27 cellular contexts compared by ENCODE assay signal in genomic region chr7:117717341-117717740, GRCh38.
"Had no signal": no experiment of that assay in that cellular context is flagged by ENCODE, and none has a peak within 500 bp of the region (broad histone marks: within the 10 kb centered on the region; RNA-seq: fewer than 3 reads in every experiment).

No MANE protein-coding gene starts in this region.

- H3K4me1 Mint-ChIP-seq: activated CD8-positive, alpha-beta memory T cell treated with anti-CD3 and anti-CD28 coated beads, Interleukin-2, amount 10 ng/mL, durations not matched to agents 7 days and 5 days; activated naive CD8-positive, alpha-beta T cell treated with anti-CD3 and anti-CD28 coated beads, Interleukin-2, amount 50 U/mL, for 24 hours; WTC11 had no signal

- H3K9me3 Mint-ChIP-seq: activated naive CD4-positive, alpha-beta T cell treated with anti-CD3 and anti-CD28 coated beads, Interleukin-2, amount 50 U/mL, for 72 hours; activated naive CD8-positive, alpha-beta T cell treated with anti-CD3 and anti-CD28 coated beads, Interleukin-2, amount 50 U/mL, for 24 hours; activated T-cell treated with anti-CD3 and anti-CD28 coated beads, Interleukin-2, amount 50 U/mL, for 24 hours; activated T-helper 1 cell treated with anti-CD3 and anti-CD28 coated beads, Interleukin-12 subunit alpha, Interleukin-12 subunit beta, Interleukin-2, Interleukin-4 antibody, amounts not matched to agents 30 ng/mL and 10 ng/mL and 1 ng/mL, durations not matched to agents 14 hours and 24 hours and 36 hours; T-helper 1 cell treated with Interleukin-12 subunit alpha and Interleukin-12 subunit beta and Interleukin-4 antibody, amounts not matched to agents 30 μg/mL and 1 μg/mL, for 36 hours; WTC11 had no signal

- ATAC-seq: activated CD8-positive, alpha-beta memory T cell treated with anti-CD3 and anti-CD28 coated beads, Interleukin-2, amount 10 ng/mL, durations not matched to agents 7 days and 5 days; activated naive CD4-positive, alpha-beta T cell treated with anti-CD3 and anti-CD28 coated beads, Interleukin-2, amount 50 U/mL, for 72 hours; activated naive CD8-positive, alpha-beta T cell treated with anti-CD3 and anti-CD28 coated beads, Interleukin-2, amount 50 U/mL, for 24 hours; SK-N-SH treated with all-trans-retinoic acid at 6 μM for 48 hours; WTC11 had no signal

- H3K9me3 ChIP-seq: Peyer's patch, SJCRH30 had no signal

- H3K27ac ChIP-seq: brain microvascular endothelial cell, Peyer's patch, RWPE1, SJCRH30 had no signal

- DNase-seq: activated CD4-positive, alpha-beta T cell treated with anti-CD3 and anti-CD28 coated beads for 48 hours; activated CD4-positive, alpha-beta T cell treated with anti-CD3 and anti-CD28 coated beads, Interleukin-2, amount 50 U/mL, for 4 hours; activated CD4-positive, CD25-positive, alpha-beta regulatory T cell treated with anti-CD3 and anti-CD28 coated beads, Interleukin-2, amount 50 U/mL, for 72 hours; activated CD8-positive, alpha-beta memory T cell treated with anti-CD3 and anti-CD28 coated beads, Interleukin-2, amount 10 ng/mL, durations not matched to agents 7 days and 5 days; activated effector memory CD4-positive, alpha-beta T cell treated with Interleukin-2 at 50 U/mL for 16 hours; activated naive CD4-positive, alpha-beta T cell; activated naive CD8-positive, alpha-beta T cell treated with anti-CD3 and anti-CD28 coated beads, Interleukin-2, amount 50 U/mL, for 24 hours; activated T-cell treated with anti-CD3 and anti-CD28 coated beads, Interleukin-2, amount 50 U/mL, for 24 hours; amygdala; brain microvascular endothelial cell; Kasumi-1; NCI-H1048; NCI-H146; NCI-H187 treated with DMSO at 0.1 percent for 48 hours; NCI-H2081 treated with DMSO at 0.1 percent for 48 hours; NCI-H446; NCI-H524; Right ventricle myocardium superior; SJCRH30 had no signal

- H3K27me3 Mint-ChIP-seq: activated CD8-positive, alpha-beta memory T cell treated with anti-CD3 and anti-CD28 coated beads, Interleukin-2, amount 10 ng/mL, durations not matched to agents 7 days and 5 days; activated T-cell treated with anti-CD3 and anti-CD28 coated beads, Interleukin-2, amount 50 U/mL, for 24 hours had no signal

- H3K4me1 ChIP-seq: SJCRH30 had no signal

- H3K4me3 Mint-ChIP-seq: activated CD8-positive, alpha-beta memory T cell treated with anti-CD3 and anti-CD28 coated beads, Interleukin-2, amount 10 ng/mL, durations not matched to agents 7 days and 5 days; activated naive CD8-positive, alpha-beta T cell treated with anti-CD3 and anti-CD28 coated beads, Interleukin-2, amount 50 U/mL, for 24 hours; activated T-cell treated with anti-CD3 and anti-CD28 coated beads, Interleukin-2, amount 50 U/mL, for 24 hours; activated T-helper 1 cell treated with anti-CD3 and anti-CD28 coated beads, Interleukin-12 subunit alpha, Interleukin-12 subunit beta, Interleukin-2, Interleukin-4 antibody, amounts not matched to agents 30 ng/mL and 10 ng/mL and 1 ng/mL, durations not matched to agents 14 hours and 24 hours and 36 hours; T-helper 1 cell treated with Interleukin-12 subunit alpha and Interleukin-12 subunit beta and Interleukin-4 antibody, amounts not matched to agents 30 μg/mL and 1 μg/mL, for 36 hours; WTC11 had no signal

- H3K36me3 Mint-ChIP-seq: activated CD8-positive, alpha-beta memory T cell treated with anti-CD3 and anti-CD28 coated beads, Interleukin-2, amount 10 ng/mL, durations not matched to agents 7 days and 5 days; activated naive CD4-positive, alpha-beta T cell treated with anti-CD3 and anti-CD28 coated beads, Interleukin-2, amount 50 U/mL, for 72 hours had no signal

- H3K4me3 ChIP-seq: cardiac muscle cell, Peyer's patch, SJCRH30 had no signal

- H3K27ac Mint-ChIP-seq: activated CD8-positive, alpha-beta memory T cell treated with anti-CD3 and anti-CD28 coated beads, Interleukin-2, amount 10 ng/mL, durations not matched to agents 7 days and 5 days; activated naive CD4-positive, alpha-beta T cell treated with anti-CD3 and anti-CD28 coated beads, Interleukin-2, amount 50 U/mL, for 72 hours; activated naive CD8-positive, alpha-beta T cell treated with anti-CD3 and anti-CD28 coated beads, Interleukin-2, amount 50 U/mL, for 24 hours; activated T-cell treated with anti-CD3 and anti-CD28 coated beads, Interleukin-2, amount 50 U/mL, for 24 hours; activated T-helper 1 cell treated with anti-CD3 and anti-CD28 coated beads, Interleukin-12 subunit alpha, Interleukin-12 subunit beta, Interleukin-2, Interleukin-4 antibody, amounts not matched to agents 30 ng/mL and 10 ng/mL and 1 ng/mL, durations not matched to agents 14 hours and 24 hours and 36 hours; T-helper 1 cell treated with Interleukin-12 subunit alpha and Interleukin-12 subunit beta and Interleukin-4 antibody, amounts not matched to agents 30 μg/mL and 1 μg/mL, for 36 hours had no signal

- H3K27me3 ChIP-seq: brain microvascular endothelial cell, cardiac muscle cell, Peyer's patch had no signal

- H3K36me3 ChIP-seq: brain microvascular endothelial cell, Peyer's patch, SJCRH30 had no signal
